In genomic region chr21:45974073-45975016, GRCh38 we compare ENCODE assay signal across 1 cellular context.
A peak's percentile ranks its signal among the peaks of the same experiment; 100 is the strongest.
TF ChIP-seq lines count a peak whose summit lies in the region.

No MANE protein-coding gene starts in this region.

TF ChIP-seq in WTC11, 78 proteins besides CTCF, POLR2A, EP300 and RAD21 (continued from another document and continues in another):
- TF ChIP-seq PRDM15 (CRISPR knock-in tag; IDR thresholded peaks at IDR 0.05) (no peak), IRF1 (CRISPR knock-in tag; IDR thresholded peaks at IDR 0.05) (no peak), ATF2 (CRISPR knock-in tag; IDR thresholded peaks at IDR 0.05; ENCODE audit: borderline replicate concordance, low read depth) (no peak), ZBTB43 (CRISPR knock-in tag; IDR thresholded peaks at IDR 0.05) (0 out of 2 replicates have a peak, but pooled peaks have one; percentile 43), TP53 (CRISPR knock-in tag; IDR thresholded peaks at IDR 0.05) (no peak), GABPB1 (CRISPR knock-in tag; IDR thresholded peaks at IDR 0.05) (no peak), GRHL2 (CRISPR knock-in tag; IDR thresholded peaks at IDR 0.05; ENCODE audit: insufficient replicate concordance, severe bottlenecking) (no peak), MLX (CRISPR knock-in tag; IDR thresholded peaks at IDR 0.05) (no peak), ZNF281 (CRISPR knock-in tag; IDR thresholded peaks at IDR 0.05) (no peak), AFF4 (CRISPR knock-in tag; IDR thresholded peaks at IDR 0.05; ENCODE audit: borderline replicate concordance) (no peak), ARID4B (CRISPR knock-in tag; IDR thresholded peaks at IDR 0.05; ENCODE audit: borderline replicate concordance) (no peak), RORB (CRISPR knock-in tag; IDR thresholded peaks at IDR 0.05) (no peak), NFYB (CRISPR knock-in tag; conservative IDR thresholded peaks at IDR 0.05; ENCODE audit: low read depth) (no peak), IRF2 (CRISPR knock-in tag; IDR thresholded peaks at IDR 0.05; ENCODE audit: borderline replicate concordance, low read depth) (no peak), ZNF423 (CRISPR knock-in tag; IDR thresholded peaks at IDR 0.05) (no peak), CREB1 (CRISPR knock-in tag; IDR thresholded peaks at IDR 0.05) (no peak), ZNF121 (CRISPR knock-in tag; IDR thresholded peaks at IDR 0.05) (no peak), TEAD1 (CRISPR knock-in tag; IDR thresholded peaks at IDR 0.05) (no peak), FOXK1 (CRISPR knock-in tag; IDR thresholded peaks at IDR 0.05) (peak; percentile 8; the same call in 1 of the 2 replicates), CDX4 (CRISPR knock-in tag; IDR thresholded peaks at IDR 0.05; ENCODE audit: borderline replicate concordance) (no peak), USF2 (CRISPR knock-in tag; IDR thresholded peaks at IDR 0.05) (no peak), NR1H2 (CRISPR knock-in tag; IDR thresholded peaks at IDR 0.05) (no peak), PREB (CRISPR knock-in tag; IDR thresholded peaks at IDR 0.05; ENCODE audit: borderline replicate concordance) (no peak), ZSCAN18 (CRISPR knock-in tag; IDR thresholded peaks at IDR 0.05) (no peak), JAZF1 (CRISPR knock-in tag; IDR thresholded peaks at IDR 0.05) (no peak)
